ENCODE assay signal across 8 cellular contexts in genomic region chr3:138915503-138916498, GRCh38. TPM values are rescaled to one million over a fixed set of nuclear protein-coding genes. Genes with fewer than 3 reads are reported as not detected.
DNase-seq lines count a peak whose midpoint lies in the region; ATAC-seq lines count a peak whose summit lies in the region.

No MANE protein-coding gene starts in this region.

- intact Hi-C loops in left colon (cut with DNase I, micrococcal nuclease) = loop anchor here (2.0 to 10.0 kb wide), 3 partner anchors 217 to 318 kb away; no protein-coding TSS in a partner anchor

- ATAC-seq in GM19043 (IDR thresholded peaks at IDR 0.05; ENCODE audit: low read depth, unreplicated experiment) = peak; percentile 72
- peak; percentile 63 for ATAC-seq in HG03378 (IDR thresholded peaks at IDR 0.05; ENCODE audit: unreplicated experiment)
- ATAC-seq in left colon = peak; percentile 85

- DNase-seq in Ammon's horn (ENCODE audit: low spot score) (peak; percentile 90), NCI-H460 (ENCODE audit: extremely low read depth, low read depth) (peak; percentile 82), left colon (peak; percentile 89 to 96)
- DNase-seq in activated CD4-positive, alpha-beta T cell treated with anti-CD3 and anti-CD28 coated beads for 4 hours = peak; percentile 76 to 80
- DNase-seq in stimulated activated CD4-positive, alpha-beta T cell treated with anti-CD3 and anti-CD28 coated beads, Interleukin-1b, Interleukin-23, amount 100 ng/mL, for 4 hours (ENCODE audit: low read depth in 2 of 2) = peak; percentile 75 to 80

- peak overlapping the region; percentile 90 for H3K27ac ChIP-seq in cingulate gyrus (ENCODE audit: low read depth, low read length)

RNA-seq across cellular contexts. Expression of gene FOXL2, which starts 31.1 kb away (rescaled TPM):
- total RNA-seq in NCI-H460 (2014; rRNA removed; shearing (Covaris generic)) = 2.7 and 3.0 TPM in 2 replicates
- 2.6 and 2.8 TPM in 2 replicates for polyA plus RNA-seq in NCI-H460 (2014; cell fraction: nucleus; rRNA removed)
- not detected for total RNA-seq in left colon

RNA-seq across cellular contexts. Expression of gene FOXL2NB, which starts 31.2 kb away (rescaled TPM):
- total RNA-seq in NCI-H460 (2014; rRNA removed; shearing (Covaris generic)) = 1.8 and 2.9 TPM in 2 replicates
- polyA plus RNA-seq in NCI-H460 (2014; cell fraction: nucleus; rRNA removed) = 4.6 and 15.3 TPM in 2 replicates
- not detected for total RNA-seq in left colon

Comparison
In these comparisons a context has a peak if more than half of its experiments do, and no peak if none do; other contexts are left out.
1. Peak in every context shown above with its lines: DNase-seq, ATAC-seq and H3K27ac ChIP-seq.